In genomic region chr11:65432686-65433582, GRCh38 we compare ENCODE assay signal across 9 cellular contexts. TPM values are rescaled to one million over a fixed set of nuclear protein-coding genes. Genes with fewer than 3 reads are reported as not detected.
A peak's percentile ranks its signal among the peaks of the same experiment; 100 is the strongest.
DNase-seq lines count a peak whose midpoint lies in the region; ATAC-seq and TF ChIP-seq lines count a peak whose summit lies in the region.
"Had no signal": no experiment of that assay in that cellular context is flagged by ENCODE, and none has a peak within 500 bp of the region (broad histone marks: within the 10 kb centered on the region; RNA-seq: fewer than 3 reads in every experiment).

No MANE protein-coding gene starts in this region.

- H3K4me2 ChIP-seq in OCI-LY3 (ENCODE audit: low read length) = no peak overlapping the region

- peaks cover 74% of the 10 kb centered on the region for H3K79me2 ChIP-seq in OCI-LY3 (ENCODE audit: low read length)

- H3K27ac ChIP-seq in right atrium auricular region (peak overlapping the region; percentile 68 to 99), OCI-LY3 (ENCODE audit: low read length) (no peak overlapping the region), sigmoid colon (peak overlapping the region; percentile 40 to 100 (median 100))

- TF ChIP-seq CTCF in right atrium auricular region (IDR thresholded peaks at IDR 0.05) (no peak), OCI-LY3 (IDR thresholded peaks at IDR 0.05; ENCODE audit: low read depth, low read length) (peak; percentile 46), sigmoid colon (IDR thresholded peaks at IDR 0.05) (no peak)

- H4K20me1 ChIP-seq in OCI-LY3 (ENCODE audit: insufficient read depth, low read length) = peaks cover 97% of the 10 kb centered on the region

- no peak overlapping the region for H3K4me3 ChIP-seq in right atrium auricular region
- H3K4me3 ChIP-seq in OCI-LY3 (ENCODE audit: low read length) = no peak overlapping the region
- H3K4me3 ChIP-seq in sigmoid colon = no peak overlapping the region
- H3K4me3 ChIP-seq: HAP-1 had no signal

- H3K4me1 ChIP-seq in right atrium auricular region (peaks cover 0 to 90% of the 10 kb centered on the region in 2 donors), OCI-LY3 (ENCODE audit: low read length) (peaks cover 40% of the 10 kb centered on the region), sigmoid colon (peaks cover 0 to 98% (median 96%) of the 10 kb centered on the region in 4 donors)

- DNase-seq in right atrium auricular region (ENCODE audit: low spot score) (no peak), Right ventricle myocardium superior (no peak), dermis blood vessel endothelial cell (peak; percentile 61), sigmoid colon (no peak), kidney glomerular epithelial cell (lab: John Stamatoyannopoulos, UW) (no peak)

- ATAC-seq in Right ventricle myocardium superior (ENCODE audit: poor library complexity) (no peak), GM21529 (IDR thresholded peaks at IDR 0.05; ENCODE audit: unreplicated experiment) (no peak), HG02870 (IDR thresholded peaks at IDR 0.05; ENCODE audit: unreplicated experiment) (no peak)

- no peak for TF ChIP-seq EP300 in sigmoid colon (IDR thresholded peaks at IDR 0.05)

- H3K27me3 ChIP-seq in right atrium auricular region (no peaks in the 10 kb centered on the region), OCI-LY3 (ENCODE audit: low read depth, low read length) (no peaks in the 10 kb centered on the region), sigmoid colon (no peaks in the 10 kb centered on the region)

- WGBS in sigmoid colon, 2 donors = 96 to 100% methylated on average over 1 of the region's 1 CpG

- H3K36me3 ChIP-seq in right atrium auricular region (peaks cover 77% of the 10 kb centered on the region), OCI-LY3 (replicated peaks; ENCODE audit: low read depth, low read length) (peaks cover 75% of the 10 kb centered on the region), sigmoid colon (peaks cover 27 to 68% (median 38%) of the 10 kb centered on the region in 4 donors)

- H3K9me3 ChIP-seq in right atrium auricular region (no peaks in the 10 kb centered on the region), OCI-LY3 (ENCODE audit: insufficient read depth, low read length) (no peaks in the 10 kb centered on the region), sigmoid colon (no peaks in the 10 kb centered on the region)
- H3K9me3 ChIP-seq: HAP-1 had no signal

- peak in 1 of 2 donors; percentile 24 for TF ChIP-seq POLR2A in sigmoid colon (IDR thresholded peaks at IDR 0.05)

- H3K9ac ChIP-seq in OCI-LY3 (ENCODE audit: low read length) = no peak overlapping the region

- no peak overlapping the region for H2AFZ ChIP-seq in OCI-LY3 (ENCODE audit: low read depth, low read length)

- intact Hi-C loops in Right ventricle myocardium superior (cut with DNase I) (no loop called here), sigmoid colon (cut with DNase I) (no loop called here)

RNA-seq across cellular contexts. Expression of gene NEAT1, which starts 10.3 kb away (rescaled TPM):
- total RNA-seq in right atrium auricular region (10 to 100 TPM; 43.7 to 52.5 TPM), Right ventricle myocardium superior (451 TPM), dermis blood vessel endothelial cell (50.4 and 189 TPM in 2 replicates), sigmoid colon (100 to 1,000 TPM; 142 to 573 (median 268) TPM)
- 100 to 1,000 TPM in 1 of 3 donors, 10 to 100 TPM in 2; 26.8 to 587 (median 78.7) TPM for polyA plus RNA-seq in sigmoid colon

RNA-seq across cellular contexts. Expression of gene FRMD8, which starts 46.5 kb away (rescaled TPM):
- 10 to 100 TPM; 10.2 to 23.8 TPM for total RNA-seq in right atrium auricular region
- total RNA-seq in Right ventricle myocardium superior = 8.6 TPM
- 152 and 238 TPM in 2 replicates for total RNA-seq in dermis blood vessel endothelial cell
- 10 to 100 TPM; 10.7 to 27.5 (median 15.6) TPM for total RNA-seq in sigmoid colon
- polyA plus RNA-seq in sigmoid colon = 10 to 100 TPM; 21.6 to 29.0 (median 25.2) TPM

RNA-seq across cellular contexts. Expression of gene SLC25A45, which starts 50.5 kb away (rescaled TPM):
- total RNA-seq in right atrium auricular region (1 to 10 TPM; 2.6 to 3.3 TPM), Right ventricle myocardium superior (5.3 TPM), dermis blood vessel endothelial cell (1.0 and 3.3 TPM in 2 replicates), sigmoid colon (1 to 10 TPM; 2.5 to 8.9 (median 6.0) TPM)
- polyA plus RNA-seq in sigmoid colon = 10 to 100 TPM in 1 of 3 donors, 1 to 10 TPM in 2; 1.2 to 12.8 (median 2.5) TPM
